ENCODE assay signal across 9 cellular contexts in the genomic region with DNA sequence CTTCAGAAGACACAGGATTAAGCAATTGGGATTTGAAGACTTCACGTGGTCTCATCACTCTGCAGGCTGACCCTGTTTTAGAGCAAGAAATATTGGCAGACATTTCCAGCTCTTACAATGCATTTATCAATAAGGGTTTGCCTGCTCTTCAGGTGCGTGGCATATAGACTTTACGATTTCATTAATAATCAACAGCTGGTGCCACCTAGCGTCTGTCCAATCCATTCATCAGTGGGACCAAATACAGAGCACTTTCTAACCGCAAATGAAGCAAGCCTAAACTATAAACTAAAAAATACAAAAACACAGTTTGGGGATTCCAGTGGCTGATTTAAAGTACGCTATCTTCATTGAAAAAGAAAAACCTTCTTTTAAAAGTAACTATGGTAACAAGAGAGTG.
DNase-seq lines count a peak whose midpoint lies in the region; ATAC-seq and TF ChIP-seq lines count a peak whose summit lies in the region.
"Had no signal": no experiment of that assay in that cellular context is flagged by ENCODE, and none has a peak within 500 bp of the region (broad histone marks: within the 10 kb centered on the region; RNA-seq: fewer than 3 reads in every experiment).

No MANE protein-coding gene starts in this region.

- no peak for DNase-seq in GM13976 (ENCODE audit: low spot score)
- peak; percentile 58 for DNase-seq in NAMALWA (ENCODE audit: low spot score)
- DNase-seq in choroid plexus epithelial cell (ENCODE audit: low read depth) = peak; percentile 54
- no peak for DNase-seq in osteoblast (ENCODE audit: insufficient read length, low spot score, missing footprints)
- DNase-seq in UCSD-AML1 (lab: John Stamatoyannopoulos, UW; ENCODE audit: unreplicated experiment) = no peak
- no peak for DNase-seq in activated CD4-positive, alpha-beta memory T cell treated with anti-CD3 and anti-CD28 coated beads, Interleukin-2, amount 10 ng/mL, durations not matched to agents 7 days and 5 days
- no peak for DNase-seq in CD1c-positive myeloid dendritic cell (ENCODE audit: extremely low spot score)

- POLR2A ChIA-PET in activated CD4-positive, alpha-beta memory T cell treated with anti-CD3 and anti-CD28 coated beads, Interleukin-2, amount 10 ng/mL, durations not matched to agents 7 days and 5 days (lab: Charles Lee) = no interaction called here

- no peaks in the 10 kb centered on the region for H3K79me2 ChIP-seq in osteoblast (ENCODE audit: insufficient read depth, low read length)

- no peak overlapping the region for H3K27ac Mint-ChIP-seq in activated CD4-positive, alpha-beta memory T cell treated with anti-CD3 and anti-CD28 coated beads, Interleukin-2, amount 10 ng/mL, durations not matched to agents 7 days and 5 days

- no peak overlapping the region for H3K4me2 ChIP-seq in osteoblast (ENCODE audit: insufficient read depth, low read length)

- no peak overlapping the region for H2AFZ ChIP-seq in osteoblast (ENCODE audit: low read length)

- no peaks in the 10 kb centered on the region for H3K27me3 ChIP-seq in osteoblast (ENCODE audit: insufficient read depth, low read length)
- H3K27me3 ChIP-seq: vagina had no signal

- no peak for ATAC-seq in GM18873 (IDR thresholded peaks at IDR 0.05; ENCODE audit: low FRiP score, unreplicated experiment)

- H3K4me3 Mint-ChIP-seq in activated CD4-positive, alpha-beta memory T cell treated with anti-CD3 and anti-CD28 coated beads, Interleukin-2, amount 10 ng/mL, durations not matched to agents 7 days and 5 days = no peak overlapping the region

- H3K4me1 ChIP-seq in osteoblast (ENCODE audit: insufficient read depth, low read length) = no peaks in the 10 kb centered on the region
- H3K4me1 ChIP-seq: vagina had no signal

- no peaks in the 10 kb centered on the region for H3K36me3 Mint-ChIP-seq in activated CD4-positive, alpha-beta memory T cell treated with anti-CD3 and anti-CD28 coated beads, Interleukin-2, amount 10 ng/mL, durations not matched to agents 7 days and 5 days (ENCODE audit: low read depth)

- TF ChIP-seq CTCF in GM13976 (IDR thresholded peaks at IDR 0.05; ENCODE audit: borderline replicate concordance, control extremely low read depth, extremely low read depth, insufficient read depth, missing control alignments) = peak; percentile 16
- TF ChIP-seq CTCF in choroid plexus epithelial cell (conservative IDR thresholded peaks at IDR 0.05; ENCODE audit: low read depth, low read length) = peak; percentile 65
- peak; percentile 18 for TF ChIP-seq CTCF in osteoblast (IDR thresholded peaks at IDR 0.05; ENCODE audit: extremely low read depth, low read depth, low read length)

- in situ Hi-C loops in GM13976 (cut with MboI; ENCODE audit: low sequenced_read_pairs, unreplicated experiment) = no loop called here

- H3K4me3 ChIP-seq in choroid plexus epithelial cell (ENCODE audit: low read depth, low read length) (no peak overlapping the region), osteoblast (ENCODE audit: insufficient read depth, low read length) (no peak overlapping the region)
- H3K4me3 ChIP-seq: vagina had no signal

- no peaks in the 10 kb centered on the region for H3K27me3 Mint-ChIP-seq in activated CD4-positive, alpha-beta memory T cell treated with anti-CD3 and anti-CD28 coated beads, Interleukin-2, amount 10 ng/mL, durations not matched to agents 7 days and 5 days

- H3K4me1 Mint-ChIP-seq in activated CD4-positive, alpha-beta memory T cell treated with anti-CD3 and anti-CD28 coated beads, Interleukin-2, amount 10 ng/mL, durations not matched to agents 7 days and 5 days = no peaks in the 10 kb centered on the region

- H3K27ac ChIP-seq in osteoblast (ENCODE audit: low read depth, low read length) = no peak overlapping the region
- H3K27ac ChIP-seq: vagina had no signal

- H4K20me1 ChIP-seq in osteoblast (ENCODE audit: insufficient read depth, low read length) = no peaks in the 10 kb centered on the region

- no peaks in the 10 kb centered on the region for H3K36me3 ChIP-seq in osteoblast (ENCODE audit: insufficient read depth, low read length)
- H3K36me3 ChIP-seq: vagina had no signal

- CTCF ChIA-PET in activated CD4-positive, alpha-beta memory T cell treated with anti-CD3 and anti-CD28 coated beads, Interleukin-2, amount 10 ng/mL, durations not matched to agents 7 days and 5 days (lab: Charles Lee) = no interaction called here

- no peaks in the 10 kb centered on the region for H3K9me3 ChIP-seq in osteoblast (ENCODE audit: low read depth, low read length)
- H3K9me3 ChIP-seq: vagina had no signal

- H3K9me3 Mint-ChIP-seq in activated CD4-positive, alpha-beta memory T cell treated with anti-CD3 and anti-CD28 coated beads, Interleukin-2, amount 10 ng/mL, durations not matched to agents 7 days and 5 days = no peaks in the 10 kb centered on the region

Comparison
In these comparisons a context has a peak if more than half of its experiments do, and no peak if none do; other contexts are left out.
1. DNase-seq: peak in NAMALWA (single experiment) and choroid plexus epithelial cell (single experiment); none in GM13976 (single experiment), osteoblast (single experiment), UCSD-AML1 (single experiment), activated CD4-positive, alpha-beta memory T cell treated with anti-CD3 and anti-CD28 coated beads, Interleukin-2, amount 10 ng/mL, durations not matched to agents 7 days and 5 days (single experiment) and CD1c-positive myeloid dendritic cell (single experiment).
2. Peak in every context shown above with its lines, with median percentiles within 50 percentile points of each other: CTCF ChIP-seq.